Comparison of ENCODE assay signal across 17 cellular contexts in genomic region chr3:124207873-124208473, GRCh38.
DNase-seq lines count a peak whose midpoint lies in the region; ATAC-seq lines count a peak whose summit lies in the region.
"Had no signal": no experiment of that assay in that cellular context is flagged by ENCODE, and none has a peak within 500 bp of the region (broad histone marks: within the 10 kb centered on the region; RNA-seq: fewer than 3 reads in every experiment).

No MANE protein-coding gene starts in this region.

- H3K4me1 ChIP-seq in CD8-positive, alpha-beta memory T cell (ENCODE audit: insufficient read depth, low read length) = no peaks in the 10 kb centered on the region

- POLR2A ChIA-PET in CD8-positive, alpha-beta memory T cell (lab: Charles Lee) = no interaction called here

- CTCF ChIA-PET in CD8-positive, alpha-beta memory T cell (lab: Charles Lee) = no interaction called here

- no peaks in the 10 kb centered on the region for H3K4me1 Mint-ChIP-seq in CD8-positive, alpha-beta memory T cell
- H3K4me1 Mint-ChIP-seq: activated naive CD4-positive, alpha-beta T cell treated with anti-CD3 and anti-CD28 coated beads, Interleukin-2, amount 50 U/mL, for 24 hours; CD14-positive monocyte; stimulated activated naive CD8-positive, alpha-beta T cell treated with anti-CD3 and anti-CD28 coated beads, Interleukin-15, amount 100 ng/mL, for 72 hours had no signal

- H3K4me3 Mint-ChIP-seq in CD8-positive, alpha-beta memory T cell = no peak overlapping the region
- H3K4me3 Mint-ChIP-seq: activated naive CD4-positive, alpha-beta T cell treated with anti-CD3 and anti-CD28 coated beads, Interleukin-2, amount 50 U/mL, for 24 hours; CD14-positive monocyte; mesothelial cell of epicardium; stimulated activated naive CD8-positive, alpha-beta T cell treated with anti-CD3 and anti-CD28 coated beads, Interleukin-15, amount 100 ng/mL, for 72 hours; T-helper 2 cell treated with Interferon-gamma antibody and Interleukin-4, amounts not matched to agents 5 μg/mL and 100 μg/mL, for 36 hours had no signal

- H3K4me3 ChIP-seq in CD8-positive, alpha-beta memory T cell (ENCODE audit: low read length) = no peak overlapping the region
- H3K4me3 ChIP-seq: esophagus squamous epithelium had no signal

- no peak overlapping the region for H3K27ac ChIP-seq in CD8-positive, alpha-beta memory T cell (ENCODE audit: low read depth, low read length)
- H3K27ac ChIP-seq: esophagus squamous epithelium had no signal

- peaks cover 3% of the 10 kb centered on the region for H3K27me3 ChIP-seq in CD8-positive, alpha-beta memory T cell (ENCODE audit: insufficient read depth, low read length, poor library complexity, severe bottlenecking)
- H3K27me3 ChIP-seq: esophagus squamous epithelium had no signal

- H3K9me3 Mint-ChIP-seq in CD8-positive, alpha-beta memory T cell = peaks cover 0 to 3% (median 0%) of the 10 kb centered on the region in 5 donors
- H3K9me3 Mint-ChIP-seq: CD14-positive monocyte; mesothelial cell of epicardium; stimulated activated naive CD8-positive, alpha-beta T cell treated with anti-CD3 and anti-CD28 coated beads, Interleukin-15, amount 100 ng/mL, for 72 hours; T-helper 2 cell treated with Interferon-gamma antibody and Interleukin-4, amounts not matched to agents 5 μg/mL and 100 μg/mL, for 36 hours had no signal

- H3K36me3 ChIP-seq in CD8-positive, alpha-beta memory T cell (ENCODE audit: insufficient read depth, low read length) = no peaks in the 10 kb centered on the region
- H3K36me3 ChIP-seq: esophagus squamous epithelium had no signal

- H3K36me3 Mint-ChIP-seq in CD8-positive, alpha-beta memory T cell = no peaks in the 10 kb centered on the region
- H3K36me3 Mint-ChIP-seq: activated naive CD4-positive, alpha-beta T cell treated with anti-CD3 and anti-CD28 coated beads, Interleukin-2, amount 50 U/mL, for 24 hours; CD14-positive monocyte; mesothelial cell of epicardium had no signal

- H3K27me3 Mint-ChIP-seq in CD8-positive, alpha-beta memory T cell = peaks cover 0 to 24% of the 10 kb centered on the region in 2 donors

- no peaks in the 10 kb centered on the region for H3K9me3 ChIP-seq in CD8-positive, alpha-beta memory T cell (ENCODE audit: low read length)
- H3K9me3 ChIP-seq: esophagus squamous epithelium had no signal

- DNase-seq in DMS153 treated with DMSO at 0.1 percent for 48 hours (lab: John Stamatoyannopoulos, UW; ENCODE audit: unreplicated experiment) (no peak), NCI-H446 (lab: John Stamatoyannopoulos, UW) (no peak)
- DNase-seq in CD8-positive, alpha-beta memory T cell = no peak
- DNase-seq in activated naive CD4-positive, alpha-beta T cell treated with anti-CD3 and anti-CD28 coated beads, Interleukin-2, amount 50 U/mL, for 16 hours = no peak
- DNase-seq: esophagus squamous epithelium; Kasumi-1; NCI-H2171; stimulated activated CD4-positive, alpha-beta T cell treated with anti-CD3 and anti-CD28 coated beads, Interleukin-4, amount 100 ng/mL, for 1 hour; stimulated activated naive CD8-positive, alpha-beta T cell treated with anti-CD3 and anti-CD28 coated beads, Interleukin-15, amount 100 ng/mL, for 72 hours had no signal

- no peak overlapping the region for H3K27ac Mint-ChIP-seq in CD8-positive, alpha-beta memory T cell
- H3K27ac Mint-ChIP-seq: activated naive CD4-positive, alpha-beta T cell treated with anti-CD3 and anti-CD28 coated beads, Interleukin-2, amount 50 U/mL, for 24 hours; CD14-positive monocyte; mesothelial cell of epicardium; stimulated activated naive CD8-positive, alpha-beta T cell treated with anti-CD3 and anti-CD28 coated beads, Interleukin-15, amount 100 ng/mL, for 72 hours; T-helper 2 cell treated with Interferon-gamma antibody and Interleukin-4, amounts not matched to agents 5 μg/mL and 100 μg/mL, for 36 hours had no signal

- ATAC-seq in GM18508 (IDR thresholded peaks at IDR 0.05; ENCODE audit: insufficient read depth, unreplicated experiment) (peak; percentile 76), GM19455 (IDR thresholded peaks at IDR 0.05; ENCODE audit: unreplicated experiment) (peak; percentile 89), HG02840 (IDR thresholded peaks at IDR 0.05; ENCODE audit: low FRiP score, unreplicated experiment) (peak; percentile 62), HG03558 (IDR thresholded peaks at IDR 0.05; ENCODE audit: extremely low read depth, unreplicated experiment) (peak; percentile 88)
- ATAC-seq: stimulated activated naive CD8-positive, alpha-beta T cell treated with anti-CD3 and anti-CD28 coated beads, Interleukin-15, amount 100 ng/mL, for 72 hours had no signal
